16 cellular contexts compared by ENCODE assay signal in genomic region chr9:116162241-116162781, GRCh38.
"Had no signal": no experiment of that assay in that cellular context is flagged by ENCODE, and none has a peak within 500 bp of the region (broad histone marks: within the 10 kb centered on the region; RNA-seq: fewer than 3 reads in every experiment).

No MANE protein-coding gene starts in this region.

- DNase-seq: activated CD4-positive, alpha-beta T cell treated with anti-CD3 and anti-CD28 coated beads for 1 hour; activated CD4-positive, alpha-beta T cell treated with anti-CD3 and anti-CD28 coated beads, Interleukin-2, amount 50 U/mL, for 4 hours; activated naive CD4-positive, alpha-beta T cell treated with Interleukin-2 at 50 U/mL for 16 hours; colonic mucosa; foreskin keratinocyte; glutamatergic neuron; immature natural killer cell; midbrain; ovary; stimulated activated CD4-positive, alpha-beta T cell treated with anti-CD3 and anti-CD28 coated beads, Interleukin-2, amount 100 ng/mL, for 48 hours; stimulated activated naive CD4-positive, alpha-beta T cell; substantia nigra; transverse colon had no signal

- H3K9me3 ChIP-seq: colonic mucosa, ovary, transverse colon had no signal

- H3K36me3 ChIP-seq: colonic mucosa, ovary, transverse colon had no signal

- H3K4me1 Mint-ChIP-seq: activated T-helper 17 cell treated with anti-CD3 and anti-CD28 coated beads, Interleukin-2, amount 50 U/mL, for 72 hours; immature natural killer cell had no signal

- H3K36me3 Mint-ChIP-seq: immature natural killer cell had no signal

- H3K27ac ChIP-seq: colonic mucosa, foreskin keratinocyte, ovary, transverse colon, VCaP had no signal

- H3K27ac Mint-ChIP-seq: activated T-helper 17 cell treated with anti-CD3 and anti-CD28 coated beads, Interleukin-2, amount 50 U/mL, for 72 hours; immature natural killer cell had no signal

- H3K4me3 ChIP-seq: colonic mucosa, lung, ovary, transverse colon had no signal

- H3K27me3 ChIP-seq: ovary had no signal

- H3K4me3 Mint-ChIP-seq: activated T-helper 17 cell treated with anti-CD3 and anti-CD28 coated beads, Interleukin-2, amount 50 U/mL, for 72 hours; immature natural killer cell had no signal

- H3K4me1 ChIP-seq: colonic mucosa, foreskin keratinocyte, transverse colon had no signal

- ATAC-seq: activated T-helper 17 cell treated with anti-CD3 and anti-CD28 coated beads, Interleukin-2, amount 50 U/mL, for 72 hours; foreskin keratinocyte had no signal
